Comparison of ENCODE assay signal across 12 cellular contexts in genomic region chr7:41047789-41048191, GRCh38.
DNase-seq lines count a peak whose midpoint lies in the region; TF ChIP-seq lines count a peak whose summit lies in the region.
"Had no signal": no experiment of that assay in that cellular context is flagged by ENCODE, and none has a peak within 500 bp of the region (broad histone marks: within the 10 kb centered on the region; RNA-seq: fewer than 3 reads in every experiment).

No MANE protein-coding gene starts in this region.

- no peaks in the 10 kb centered on the region for H3K4me1 ChIP-seq in spleen

- intact Hi-C loops in spleen (cut with DNase I; ENCODE audit: low total_unique reads): no loop called here

- no peak overlapping the region for H3K27ac ChIP-seq in spleen
- H3K27ac ChIP-seq: dorsolateral prefrontal cortex, neutrophil, RWPE1 had no signal

- TF ChIP-seq CTCF in choroid plexus epithelial cell (conservative IDR thresholded peaks at IDR 0.05; ENCODE audit: low read depth, low read length): no peak
- TF ChIP-seq CTCF in spleen (IDR thresholded peaks at IDR 0.05 in 8 of 11, conservative IDR thresholded peaks at IDR 0.05 in 3 of 11): no peak

- no peak for TF ChIP-seq POLR2A in spleen (IDR thresholded peaks at IDR 0.05)

- peaks cover 0 to 13% (median 0%) of the 10 kb centered on the region in 8 donors for H3K9me3 ChIP-seq in spleen
- H3K9me3 ChIP-seq: neutrophil had no signal

- no peaks in the 10 kb centered on the region for H3K27me3 ChIP-seq in spleen (replicated peaks in 1 of 7)
- H3K27me3 ChIP-seq: neutrophil had no signal

- H3K4me3 ChIP-seq in choroid plexus epithelial cell (ENCODE audit: low read depth, low read length): no peak overlapping the region
- no peak overlapping the region for H3K4me3 ChIP-seq in spleen
- H3K4me3 ChIP-seq: dorsolateral prefrontal cortex had no signal

- H3K36me3 ChIP-seq in spleen: no peaks in the 10 kb centered on the region
- H3K36me3 ChIP-seq: neutrophil had no signal

- WGBS in spleen, 5 donors: 68 to 84% (median 78%) methylated on average over 9 of the region's 9 CpGs

- DNase-seq in AG08396 (ENCODE audit: low spot score) (peak; percentile 21), M059J (ENCODE audit: low read depth) (peak; percentile 24), choroid plexus epithelial cell (ENCODE audit: low read depth) (peak; percentile 57), iris pigment epithelial cell (ENCODE audit: low read depth) (peak; percentile 26), anterior cingulate cortex (lab: John Stamatoyannopoulos, UW) (no peak), spleen (no peak), Ammon's horn (ENCODE audit: low spot score) (no peak), 8988T (no peak)
- DNase-seq: DND-41, dorsolateral prefrontal cortex had no signal

Comparison
In these comparisons a context has a peak if more than half of its experiments do, and no peak if none do; other contexts are left out.
1. DNase-seq: peak in AG08396 (single experiment), M059J (single experiment), choroid plexus epithelial cell (single experiment) and iris pigment epithelial cell (single experiment); none in anterior cingulate cortex (0 of 58), spleen (single experiment), Ammon's horn (single experiment) and 8988T (single experiment).